Comparison of ENCODE assay signal across 10 cellular contexts in the genomic region with DNA sequence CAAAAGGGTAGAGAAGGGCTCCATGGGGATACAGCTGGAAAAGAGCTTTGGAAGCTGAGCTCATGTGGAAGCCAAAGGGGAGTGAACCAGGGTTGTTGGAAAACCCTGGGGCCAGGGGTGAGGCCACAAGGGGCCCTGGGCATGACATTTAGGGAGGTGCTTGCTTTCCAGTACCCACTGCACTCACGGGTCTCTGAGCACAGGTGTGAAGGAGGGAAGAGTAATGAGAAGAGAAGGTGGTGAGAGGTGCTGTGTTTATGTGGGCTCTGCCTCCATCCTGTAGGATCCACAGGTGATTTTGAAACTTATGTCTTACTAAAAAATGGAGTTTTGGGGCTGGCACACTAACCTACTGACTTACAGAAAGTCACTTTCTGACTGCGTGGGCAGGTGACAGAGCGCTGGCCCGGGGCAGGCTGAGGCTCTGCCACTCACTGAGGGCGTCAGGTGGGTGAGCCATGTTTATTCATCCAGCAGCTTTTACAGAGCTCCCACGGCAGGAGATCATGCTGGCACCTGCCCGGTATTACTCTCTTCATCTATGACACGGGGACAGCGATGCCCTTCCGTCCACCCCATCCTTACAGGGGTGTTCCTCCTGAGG. TPM values are rescaled to one million over a fixed set of nuclear protein-coding genes. Genes with fewer than 3 reads are reported as not detected.
A peak's percentile ranks its signal among the peaks of the same experiment; 100 is the strongest.
DNase-seq lines count a peak whose midpoint lies in the region; ATAC-seq and TF ChIP-seq lines count a peak whose summit lies in the region.
"Had no signal": no experiment of that assay in that cellular context is flagged by ENCODE, and none has a peak within 500 bp of the region (broad histone marks: within the 10 kb centered on the region; RNA-seq: fewer than 3 reads in every experiment).

No MANE protein-coding gene starts in this region.

- peaks cover 6% of the 10 kb centered on the region for H3K36me3 Mint-ChIP-seq in activated CD8-positive, alpha-beta T cell treated with anti-CD3 and anti-CD28 coated beads for 36 hours (ENCODE audit: low read depth)
- H3K36me3 Mint-ChIP-seq in effector memory CD8-positive, alpha-beta T cell (ENCODE audit: insufficient read depth), result no peaks in the 10 kb centered on the region

- H3K9me3 ChIP-seq in HEK293 (ENCODE audit: control insufficient read depth, insufficient read depth, low read depth, low read length) (no peaks in the 10 kb centered on the region), suprapubic skin (no peaks in the 10 kb centered on the region)

- no peak overlapping the region for H3K4me3 ChIP-seq in HEK293 (ENCODE audit: low read depth, low read length)
- no peak overlapping the region for H3K4me3 ChIP-seq in suprapubic skin

- H3K4me1 Mint-ChIP-seq in activated CD8-positive, alpha-beta T cell treated with anti-CD3 and anti-CD28 coated beads for 36 hours (ENCODE audit: low read depth), result peaks cover 88% of the 10 kb centered on the region
- peaks cover 60 to 63% of the 10 kb centered on the region in 2 donors for H3K4me1 Mint-ChIP-seq in effector memory CD8-positive, alpha-beta T cell (ENCODE audit: low read depth in 2 of 2)

- WGBS in suprapubic skin, result 59% methylated on average over 10 of the region's 10 CpGs

- H3K27ac ChIP-seq in HEK293 (ENCODE audit: extremely low read depth, low read depth, low read length) (no peak overlapping the region), suprapubic skin (no peak overlapping the region)

- CTCF ChIA-PET in HEK293 (lab: Yijun Ruan, JAX), result interaction anchor here (0.6 to 1.0 kb wide), 3 partner anchors 9 to 250 kb away, joined by 3 read pairs; no protein-coding TSS in a partner anchor
- CTCF ChIA-PET in activated CD8-positive, alpha-beta T cell treated with anti-CD3 and anti-CD28 coated beads for 36 hours (lab: Charles Lee), result interaction anchor here (1.0 to 6.0 kb wide), 7 partner anchors 17 to 182 kb away, joined by 3 to 41 read pairs (median 6); partner anchors contain the start of gene KSR1

- intact Hi-C loops in activated CD8-positive, alpha-beta T cell treated with anti-CD3 and anti-CD28 coated beads for 36 hours (cut with micrococcal nuclease), result loop anchor here (10.0 kb wide), 1 partner anchor 570 kb away; the partner anchor contains the start of gene NLK

- ATAC-seq in activated CD8-positive, alpha-beta T cell treated with anti-CD3 and anti-CD28 coated beads for 36 hours, result peak; percentile 14
- no peak for ATAC-seq in effector memory CD8-positive, alpha-beta T cell (replicated peaks)
- ATAC-seq in GM21723 (IDR thresholded peaks at IDR 0.05; ENCODE audit: unreplicated experiment) (no peak), HG02870 (IDR thresholded peaks at IDR 0.05; ENCODE audit: unreplicated experiment) (no peak), GM19455 (IDR thresholded peaks at IDR 0.05; ENCODE audit: unreplicated experiment) (no peak)

- H3K4me3 Mint-ChIP-seq in activated CD8-positive, alpha-beta T cell treated with anti-CD3 and anti-CD28 coated beads for 36 hours, result peak overlapping the region; percentile 47
- peak overlapping the region; percentile 39 to 72 for H3K4me3 Mint-ChIP-seq in effector memory CD8-positive, alpha-beta T cell

- TF ChIP-seq POLR2A in suprapubic skin (IDR thresholded peaks at IDR 0.05), result no peak

- H3K27ac Mint-ChIP-seq in activated CD8-positive, alpha-beta T cell treated with anti-CD3 and anti-CD28 coated beads for 36 hours, result peak overlapping the region; percentile 100
- H3K27ac Mint-ChIP-seq in effector memory CD8-positive, alpha-beta T cell, result peak overlapping the region; percentile 89 to 93

- TF ChIP-seq EP300 in suprapubic skin (IDR thresholded peaks at IDR 0.05), result no peak

- H3K36me3 ChIP-seq in HEK293 (ENCODE audit: control insufficient read depth in 2 of 2, insufficient read depth in 1 of 2, low read length in 2 of 2) (no peaks in the 10 kb centered on the region), suprapubic skin (no peaks in the 10 kb centered on the region)

- H3K9me3 Mint-ChIP-seq in activated CD8-positive, alpha-beta T cell treated with anti-CD3 and anti-CD28 coated beads for 36 hours, result no peaks in the 10 kb centered on the region
- no peaks in the 10 kb centered on the region for H3K9me3 Mint-ChIP-seq in effector memory CD8-positive, alpha-beta T cell

- TF ChIP-seq CTCF in HEK293 (tag by site-specific recombination; IDR thresholded peaks at IDR 0.05) (no peak), suprapubic skin (IDR thresholded peaks at IDR 0.05) (no peak)
- no peak for TF ChIP-seq CTCF in activated CD8-positive, alpha-beta T cell treated with anti-CD3 and anti-CD28 coated beads for 36 hours (IDR thresholded peaks at IDR 0.05)

- POLR2A ChIA-PET in HEK293 (lab: Yijun Ruan, JAX), result no interaction called here
- POLR2A ChIA-PET in activated CD8-positive, alpha-beta T cell treated with anti-CD3 and anti-CD28 coated beads for 36 hours (lab: Charles Lee), result interaction anchor here (1.1 to 5.8 kb wide), 6 partner anchors 9 to 99 kb away, joined by 4 to 83 read pairs (median 6); partner anchors contain the start of gene KSR1

- no peaks in the 10 kb centered on the region for H3K27me3 ChIP-seq in suprapubic skin

- H3K4me1 ChIP-seq in HEK293 (ENCODE audit: control insufficient read depth, insufficient read depth, low read length) (peaks cover 18% of the 10 kb centered on the region), suprapubic skin (peaks cover 56% of the 10 kb centered on the region)

- peak; percentile 77 for DNase-seq in activated CD8-positive, alpha-beta T cell treated with anti-CD3 and anti-CD28 coated beads for 36 hours
- no peak for DNase-seq in effector memory CD8-positive, alpha-beta T cell
- DNase-seq in stimulated activated CD4-positive, alpha-beta T cell treated with anti-CD3 and anti-CD28 coated beads, Interleukin-4, amount 100 ng/mL, for 24 hours, result peak; percentile 72
- no peak for DNase-seq in suprapubic skin (ENCODE audit: low spot score in 2 of 2)
- DNase-seq: midbrain, NCI-H1930 had no signal

- H3K27me3 Mint-ChIP-seq in activated CD8-positive, alpha-beta T cell treated with anti-CD3 and anti-CD28 coated beads for 36 hours, result no peaks in the 10 kb centered on the region
- H3K27me3 Mint-ChIP-seq in effector memory CD8-positive, alpha-beta T cell, result no peaks in the 10 kb centered on the region

TF ChIP-seq in HEK293, 187 proteins besides CTCF, POLR2A, EP300 and RAD21 (continues in another document):
- TF ChIP-seq ZXDB (tag by site-specific recombination; IDR thresholded peaks at IDR 0.05), result no peak
- no peak for TF ChIP-seq ZNF174 (tag by site-specific recombination; IDR thresholded peaks at IDR 0.05)
- no peak for TF ChIP-seq ZNF311 (tag by site-specific recombination; IDR thresholded peaks at IDR 0.05; ENCODE audit: borderline replicate concordance)
- peak; percentile 90 for TF ChIP-seq ZFHX2 (tag by site-specific recombination; conservative IDR thresholded peaks at IDR 0.05)
- TF ChIP-seq EGR2 (tag by site-specific recombination; IDR thresholded peaks at IDR 0.05; ENCODE audit: low read depth), result peak; percentile 94
- no peak for TF ChIP-seq GLIS2 (tag by site-specific recombination; IDR thresholded peaks at IDR 0.05)
- no peak for TF ChIP-seq ZNF169 (tag by site-specific recombination; IDR thresholded peaks at IDR 0.05)
- TF ChIP-seq AEBP2 (tag by site-specific recombination; IDR thresholded peaks at IDR 0.05; ENCODE audit: borderline replicate concordance), result no peak
- TF ChIP-seq SCRT2 (tag by site-specific recombination; IDR thresholded peaks at IDR 0.05), result peak; percentile 79
- TF ChIP-seq ZNF37A (tag by site-specific recombination; IDR thresholded peaks at IDR 0.05), result no peak
- no peak for TF ChIP-seq ZNF280D (tag by site-specific recombination; IDR thresholded peaks at IDR 0.05)
- TF ChIP-seq ZNF202 (tag by site-specific recombination; IDR thresholded peaks at IDR 0.05; ENCODE audit: borderline replicate concordance), result no peak
- no peak for TF ChIP-seq ZSCAN30 (tag by site-specific recombination; IDR thresholded peaks at IDR 0.05)
- no peak for TF ChIP-seq ZNF324 (tag by site-specific recombination; IDR thresholded peaks at IDR 0.05)

RNA-seq across cellular contexts. Expression of gene KSR1, which starts 18.9 kb away (rescaled TPM):
- 10 to 100 TPM; 53.9 to 58.2 TPM for total RNA-seq in activated CD8-positive, alpha-beta T cell treated with anti-CD3 and anti-CD28 coated beads for 36 hours
- 10 to 100 TPM; 38.1 to 54.0 (median 49.5) TPM for total RNA-seq in suprapubic skin

Comparison
In these comparisons a context has a peak if more than half of its experiments do, and no peak if none do; other contexts are left out.
1. DNase-seq: peak in activated CD8-positive, alpha-beta T cell treated with anti-CD3 and anti-CD28 coated beads for 36 hours (single experiment) and stimulated activated CD4-positive, alpha-beta T cell treated with anti-CD3 and anti-CD28 coated beads, Interleukin-4, amount 100 ng/mL, for 24 hours (single experiment); none in effector memory CD8-positive, alpha-beta T cell (0 of 3) and suprapubic skin (0 of 2).